Comparison of ENCODE assay signal across 19 cellular contexts in the genomic region with DNA sequence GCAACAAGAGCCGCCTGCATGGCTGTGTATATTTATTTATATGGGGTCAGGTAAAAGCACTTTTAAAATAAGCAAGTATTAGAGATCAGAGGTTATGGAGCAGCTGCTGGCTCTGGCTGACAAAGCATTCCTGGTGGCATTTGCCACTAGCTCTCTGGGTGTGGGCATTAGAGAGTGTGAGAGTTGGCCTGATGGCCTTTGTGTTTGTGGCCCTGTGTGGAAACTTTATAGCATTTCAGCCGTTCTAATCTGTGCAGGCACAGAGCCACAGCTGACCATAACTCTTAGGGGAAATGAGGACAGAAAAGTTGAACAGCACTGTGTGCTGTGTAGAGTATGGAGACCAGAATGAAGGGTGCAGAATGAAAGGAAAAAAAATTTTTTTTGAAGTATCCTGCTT.
"Had no signal": no experiment of that assay in that cellular context is flagged by ENCODE, and none has a peak within 500 bp of the region (broad histone marks: within the 10 kb centered on the region; RNA-seq: fewer than 3 reads in every experiment).

No MANE protein-coding gene starts in this region.

- H3K4me3 Mint-ChIP-seq: dendritic cell treated with granulocyte-macrophage colony-stimulating factor and Interleukin-4, amounts not matched to agents 40 ng/mL and 50 ng/mL, for 4 days; effector memory CD8-positive, alpha-beta T cell; immature natural killer cell; naive thymus-derived CD4-positive, alpha-beta T cell; stimulated activated memory B cell treated with anti-CD40 and anti-IgM and Interleukin-4, amounts not matched to agents 10 μg/mL and 1 μg/mL and 100 μg/mL, for 72 hours; stimulated activated naive CD8-positive, alpha-beta T cell treated with anti-CD3 and anti-CD28 coated beads, Interleukin-15, Interleukin-2, amounts not matched to agents 100 ng/mL and 50 ng/mL, for 24 hours had no signal

- H3K9me3 Mint-ChIP-seq: dendritic cell treated with granulocyte-macrophage colony-stimulating factor and Interleukin-4, amounts not matched to agents 40 ng/mL and 50 ng/mL, for 4 days; effector memory CD8-positive, alpha-beta T cell; immature natural killer cell; stimulated activated memory B cell treated with anti-CD40 and anti-IgM and Interleukin-4, amounts not matched to agents 10 μg/mL and 1 μg/mL and 100 μg/mL, for 72 hours; stimulated activated naive CD8-positive, alpha-beta T cell treated with anti-CD3 and anti-CD28 coated beads, Interleukin-15, Interleukin-2, amounts not matched to agents 100 ng/mL and 50 ng/mL, for 24 hours had no signal

- H3K36me3 Mint-ChIP-seq: immature natural killer cell; stimulated activated memory B cell treated with anti-CD40 and anti-IgM and Interleukin-4, amounts not matched to agents 10 μg/mL and 1 μg/mL and 100 μg/mL, for 72 hours had no signal

- H3K9me3 ChIP-seq: esophagus muscularis mucosa, gastrocnemius medialis, heart right ventricle, left ventricle myocardium inferior, ovary, right atrium auricular region, tibial artery, upper lobe of left lung, uterus had no signal

- H3K36me3 ChIP-seq: esophagus muscularis mucosa, gastrocnemius medialis, heart right ventricle, left ventricle myocardium inferior, ovary, right atrium auricular region, tibial artery, upper lobe of left lung, uterus had no signal

- DNase-seq: effector memory CD8-positive, alpha-beta T cell; gastrocnemius medialis; heart right ventricle; immature natural killer cell; left ventricle myocardium inferior; mammary epithelial cell; naive thymus-derived CD4-positive, alpha-beta T cell; nucleus accumbens; ovary; stimulated activated CD4-positive, alpha-beta T cell treated with anti-CD3 and anti-CD28 coated beads, Interleukin-4, amount 100 ng/mL, for 24 hours; tibial artery; upper lobe of left lung; uterus had no signal

- H3K4me3 ChIP-seq: esophagus muscularis mucosa, gastrocnemius medialis, heart right ventricle, left ventricle myocardium inferior, ovary, right atrium auricular region, tibial artery, upper lobe of left lung, uterus had no signal

- H3K4me1 ChIP-seq: gastrocnemius medialis, heart right ventricle, tibial artery, uterus had no signal

- H3K4me1 Mint-ChIP-seq: immature natural killer cell; naive thymus-derived CD4-positive, alpha-beta T cell had no signal

- H3K27ac Mint-ChIP-seq: dendritic cell treated with granulocyte-macrophage colony-stimulating factor and Interleukin-4, amounts not matched to agents 40 ng/mL and 50 ng/mL, for 4 days; effector memory CD8-positive, alpha-beta T cell; immature natural killer cell; naive thymus-derived CD4-positive, alpha-beta T cell; stimulated activated memory B cell treated with anti-CD40 and anti-IgM and Interleukin-4, amounts not matched to agents 10 μg/mL and 1 μg/mL and 100 μg/mL, for 72 hours; stimulated activated naive CD8-positive, alpha-beta T cell treated with anti-CD3 and anti-CD28 coated beads, Interleukin-15, Interleukin-2, amounts not matched to agents 100 ng/mL and 50 ng/mL, for 24 hours had no signal

- H3K27ac ChIP-seq: epithelial cell of prostate, esophagus muscularis mucosa, gastrocnemius medialis, heart right ventricle, left ventricle myocardium inferior, ovary, right atrium auricular region, tibial artery, upper lobe of left lung, uterus had no signal

- H3K27me3 ChIP-seq: esophagus muscularis mucosa, gastrocnemius medialis, heart right ventricle, ovary, right atrium auricular region, uterus had no signal

- H3K27me3 Mint-ChIP-seq: dendritic cell treated with granulocyte-macrophage colony-stimulating factor and Interleukin-4, amounts not matched to agents 40 ng/mL and 50 ng/mL, for 4 days; stimulated activated memory B cell treated with anti-CD40 and anti-IgM and Interleukin-4, amounts not matched to agents 10 μg/mL and 1 μg/mL and 100 μg/mL, for 72 hours; stimulated activated naive CD8-positive, alpha-beta T cell treated with anti-CD3 and anti-CD28 coated beads, Interleukin-15, Interleukin-2, amounts not matched to agents 100 ng/mL and 50 ng/mL, for 24 hours had no signal
